Comparison of ENCODE assay signal across 10 cellular contexts in genomic region chr3:59771760-59772159, GRCh38.
DNase-seq lines count a peak whose midpoint lies in the region; ATAC-seq and TF ChIP-seq lines count a peak whose summit lies in the region.
"Had no signal": no experiment of that assay in that cellular context is flagged by ENCODE, and none has a peak within 500 bp of the region (broad histone marks: within the 10 kb centered on the region; RNA-seq: fewer than 3 reads in every experiment).

No MANE protein-coding gene starts in this region.

- H3K27ac ChIP-seq in PC-3 (ENCODE audit: low read length) (no peak overlapping the region), osteoblast (ENCODE audit: low read depth, low read length) (peak overlapping the region; percentile 72)
- H3K27ac ChIP-seq: parathyroid adenoma had no signal

- BruUV-seq in PC-3 (replicated peaks; lab: Mats Ljungman, UMichigan), result no TSS peak
- no TSS peak for BruUV-seq in Caco-2 (replicated peaks; lab: Mats Ljungman, UMichigan)

- H3K9me3 ChIP-seq in PC-3 (ENCODE audit: low read length) (no peaks in the 10 kb centered on the region), osteoblast (ENCODE audit: low read depth, low read length) (no peaks in the 10 kb centered on the region), Caco-2 (no peaks in the 10 kb centered on the region)

- H3K4me1 ChIP-seq in PC-3 (ENCODE audit: insufficient read depth, low read length), result peaks cover 15% of the 10 kb centered on the region
- peaks cover 34% of the 10 kb centered on the region for H3K4me1 ChIP-seq in osteoblast (ENCODE audit: insufficient read depth, low read length)
- no peaks in the 10 kb centered on the region for H3K4me1 ChIP-seq in Caco-2
- H3K4me1 ChIP-seq: parathyroid adenoma had no signal

- intact Hi-C loops in PC-3 (cut with micrococcal nuclease) (loop anchor here (1.0 to 5.0 kb wide), 3 partner anchors 46 to 194 kb away; no protein-coding TSS in a partner anchor), Caco-2 (cut with micrococcal nuclease; ENCODE audit: unreplicated experiment) (no loop called here)

- H3K9me2 ChIP-seq in PC-3 (replicated peaks; ENCODE audit: low read length), result no peaks in the 10 kb centered on the region

- no peaks in the 10 kb centered on the region for H3K27me3 Mint-ChIP-seq in Caco-2 (ENCODE audit: insufficient read depth, unreplicated experiment)

- no peak overlapping the region for H3K4me3 ChIP-seq in PC-3 (ENCODE audit: low read length)
- no peak overlapping the region for H3K4me3 ChIP-seq in osteoblast (ENCODE audit: insufficient read depth, low read length)
- H3K4me3 ChIP-seq in Caco-2 (ENCODE audit: low read depth, low read length), result no peak overlapping the region

- H3K4me3 Mint-ChIP-seq in Caco-2 (ENCODE audit: unreplicated experiment), result no peak overlapping the region

- H3K9me3 Mint-ChIP-seq in Caco-2 (ENCODE audit: unreplicated experiment), result no peaks in the 10 kb centered on the region

- no peaks in the 10 kb centered on the region for H3F3A ChIP-seq in PC-3 (ENCODE audit: low read length, unreplicated experiment)

- H3K27me3 ChIP-seq in PC-3 (ENCODE audit: low read length), result no peaks in the 10 kb centered on the region
- H3K27me3 ChIP-seq in osteoblast (ENCODE audit: insufficient read depth, low read length), result no peaks in the 10 kb centered on the region
- no peaks in the 10 kb centered on the region for H3K27me3 ChIP-seq in Caco-2 (replicated peaks; ENCODE audit: control insufficient read depth, insufficient read depth, low read length)

- H3K9ac ChIP-seq in PC-3 (ENCODE audit: low read length), result no peak overlapping the region
- H3K9ac ChIP-seq: parathyroid adenoma had no signal

- TF ChIP-seq CTCF in PC-3 (conservative IDR thresholded peaks at IDR 0.05; ENCODE audit: low read depth, low read length) (no peak), osteoblast (IDR thresholded peaks at IDR 0.05; ENCODE audit: extremely low read depth, low read depth, low read length) (no peak), Caco-2 (IDR thresholded peaks at IDR 0.05; ENCODE audit: insufficient read depth in 1 of 2, low read depth in 1 of 2, low read length in 1 of 2, severe bottlenecking in 1 of 2, unreplicated experiment in 1 of 2) (no peak)

- H4K20me1 ChIP-seq in PC-3 (ENCODE audit: low read length), result no peaks in the 10 kb centered on the region
- no peaks in the 10 kb centered on the region for H4K20me1 ChIP-seq in osteoblast (ENCODE audit: insufficient read depth, low read length)

- CTCF ChIA-PET in PC-3 (lab: Charles Lee), result interaction anchor here (0.5 to 0.6 kb wide), 2 partner anchors 43 to 81 kb away, joined by 3 read pairs; no protein-coding TSS in a partner anchor
- CTCF ChIA-PET in Caco-2 (lab: Charles Lee), result interaction anchor here (1.3 kb wide), 1 partner anchor 38 kb away, joined by 4 read pairs; no protein-coding TSS in a partner anchor

- ATAC-seq in PC-3 (peak; percentile 98), GM21786 (IDR thresholded peaks at IDR 0.05; ENCODE audit: unreplicated experiment) (no peak)

- DNase-seq in ELR (ENCODE audit: low read depth) (peak; percentile 68), PC-3 (peak; percentile 92), dedifferentiated amniotic fluid mesenchymal stem cell (ENCODE audit: extremely low spot score) (peak; percentile 43), osteoblast (ENCODE audit: insufficient read length, low spot score, missing footprints) (peak; percentile 72), Caco-2 (no peak), NCI-H2171 (lab: John Stamatoyannopoulos, UW) (no peak), NCI-H1105 treated with DMSO at 0.1 percent for 48 hours (lab: John Stamatoyannopoulos, UW) (no peak)
- DNase-seq: activated CD4-positive, alpha-beta T cell treated with anti-CD3 and anti-CD28 coated beads for 48 hours had no signal

- H3K36me3 ChIP-seq in PC-3 (ENCODE audit: low read depth, low read length) (no peaks in the 10 kb centered on the region), osteoblast (ENCODE audit: insufficient read depth, low read length) (no peaks in the 10 kb centered on the region), Caco-2 (ENCODE audit: control insufficient read depth, insufficient read depth, low read length) (no peaks in the 10 kb centered on the region)

- H3K4me2 ChIP-seq in PC-3 (ENCODE audit: low read length), result peak overlapping the region; percentile 32
- H3K4me2 ChIP-seq in osteoblast (ENCODE audit: insufficient read depth, low read length), result peak overlapping the region; percentile 20

- H3K4me1 Mint-ChIP-seq in Caco-2 (ENCODE audit: low read depth, unreplicated experiment), result peaks cover 6% of the 10 kb centered on the region

- POLR2A ChIA-PET in PC-3 (lab: Charles Lee; ENCODE audit: unreplicated experiment) (no interaction called here), Caco-2 (lab: Charles Lee) (no interaction called here)

- H3K79me2 ChIP-seq in PC-3 (ENCODE audit: low read length) (no peaks in the 10 kb centered on the region), osteoblast (ENCODE audit: insufficient read depth, low read length) (no peaks in the 10 kb centered on the region)
- H3K79me2 ChIP-seq: parathyroid adenoma had no signal

- H3K36me3 Mint-ChIP-seq in Caco-2 (ENCODE audit: insufficient read depth, unreplicated experiment), result no peaks in the 10 kb centered on the region

- no peak overlapping the region for H3K27ac Mint-ChIP-seq in Caco-2 (ENCODE audit: unreplicated experiment)

- H2AFZ ChIP-seq in PC-3 (ENCODE audit: low read length) (no peak overlapping the region), osteoblast (ENCODE audit: low read length) (no peak overlapping the region)
- H2AFZ ChIP-seq: parathyroid adenoma had no signal

Comparison
In these comparisons a context has a peak if more than half of its experiments do, and no peak if none do; other contexts are left out.
1. DNase-seq: peak in ELR (single experiment), PC-3 (single experiment), dedifferentiated amniotic fluid mesenchymal stem cell (single experiment) and osteoblast (single experiment); none in Caco-2 (0 of 2), NCI-H2171 (single experiment) and NCI-H1105 treated with DMSO at 0.1 percent for 48 hours (single experiment).